1 cellular context compared by ENCODE assay signal in genomic region chr7:75611557-75612178, GRCh38.
A peak's percentile ranks its signal among the peaks of the same experiment; 100 is the strongest.
TF ChIP-seq lines count a peak whose summit lies in the region.

No MANE protein-coding gene starts in this region.

TF ChIP-seq in HepG2, 621 proteins besides CTCF, POLR2A, EP300 and RAD21 (continued from another document and continues in another):
- TF ChIP-seq ZNF687 (CRISPR knock-in tag; IDR thresholded peaks at IDR 0.05) (peak; percentile 96), PLRG1 (conservative IDR thresholded peaks at IDR 0.05) (no peak), CEBPB (IDR thresholded peaks at IDR 0.05; ENCODE audit: borderline replicate concordance, low read depth, low read length) (no peak), PREB (CRISPR knock-in tag; IDR thresholded peaks at IDR 0.05) (no peak), NRL (CRISPR knock-in tag; IDR thresholded peaks at IDR 0.05; ENCODE audit: borderline replicate concordance) (no peak; the same call in 1 of the 2 replicates), ZNF10 (CRISPR knock-in tag; IDR thresholded peaks at IDR 0.05; ENCODE audit: borderline replicate concordance, low read depth) (no peak), ZNF414 (CRISPR knock-in tag; IDR thresholded peaks at IDR 0.05) (no peak), ZNF143 (CRISPR knock-in tag; IDR thresholded peaks at IDR 0.05) (peak; percentile 77), TERF1 (CRISPR knock-in tag; IDR thresholded peaks at IDR 0.05) (no peak), ZNF550 (CRISPR knock-in tag; IDR thresholded peaks at IDR 0.05; ENCODE audit: borderline replicate concordance) (no peak), ZNF337 (CRISPR knock-in tag; IDR thresholded peaks at IDR 0.05; ENCODE audit: borderline replicate concordance, low read depth) (no peak), ZNF768 (CRISPR knock-in tag; IDR thresholded peaks at IDR 0.05) (peak; percentile 91), ZSCAN25 (CRISPR knock-in tag; IDR thresholded peaks at IDR 0.05) (no peak), NR3C1 (CRISPR knock-in tag; IDR thresholded peaks at IDR 0.05) (no peak), ZC3H13 (CRISPR knock-in tag; IDR thresholded peaks at IDR 0.05) (peak; percentile 48; the same call in 1 of the 2 replicates), ZNF501 (CRISPR knock-in tag; IDR thresholded peaks at IDR 0.05) (peak; percentile 70; the same call in 1 of the 2 replicates), PRMT3 (CRISPR knock-in tag; IDR thresholded peaks at IDR 0.05; ENCODE audit: borderline replicate concordance, low read depth) (no peak), ZNF383 (CRISPR knock-in tag; IDR thresholded peaks at IDR 0.05; ENCODE audit: borderline replicate concordance) (peak; percentile 57; the same call in 1 of the 2 replicates), POGK (CRISPR knock-in tag; conservative IDR thresholded peaks at IDR 0.05) (peak; percentile 74), ELF1 (CRISPR knock-in tag; IDR thresholded peaks at IDR 0.05) (peak; percentile 86), ELF4 (CRISPR knock-in tag; IDR thresholded peaks at IDR 0.05; ENCODE audit: borderline replicate concordance) (no peak), ATF1 (CRISPR knock-in tag; IDR thresholded peaks at IDR 0.05) (no peak), MIER2 (CRISPR knock-in tag; IDR thresholded peaks at IDR 0.05) (no peak), ZNF703 (CRISPR knock-in tag; IDR thresholded peaks at IDR 0.05; ENCODE audit: borderline replicate concordance) (no peak), ZFP36L2 (CRISPR knock-in tag; IDR thresholded peaks at IDR 0.05) (no peak), SATB2 (CRISPR knock-in tag; IDR thresholded peaks at IDR 0.05) (no peak), ZNF878 (CRISPR knock-in tag; IDR thresholded peaks at IDR 0.05) (no peak), ZNF468 (CRISPR knock-in tag; IDR thresholded peaks at IDR 0.05) (no peak), ZFP90 (CRISPR knock-in tag; IDR thresholded peaks at IDR 0.05; ENCODE audit: borderline replicate concordance) (0 out of 2 replicates have a peak, but pooled peaks have one; percentile 47), ZNF460 (CRISPR knock-in tag; IDR thresholded peaks at IDR 0.05; ENCODE audit: borderline replicate concordance) (peak; percentile 7; the same call in 1 of the 2 replicates), SOX5 (CRISPR knock-in tag; IDR thresholded peaks at IDR 0.05; ENCODE audit: borderline replicate concordance) (peak; percentile 43; the same call in 1 of the 2 replicates), AHDC1 (CRISPR knock-in tag; IDR thresholded peaks at IDR 0.05; ENCODE audit: borderline replicate concordance) (no peak), STAG1 (CRISPR knock-in tag; IDR thresholded peaks at IDR 0.05) (peak; percentile 40), HNRNPL (IDR thresholded peaks at IDR 0.05; ENCODE audit: low read depth, low read length) (peak; percentile 92), KLF16 (CRISPR knock-in tag; IDR thresholded peaks at IDR 0.05) (peak in 1 of 2 experiments; percentile 40; a peak in 1 of 4 replicates), ZBTB49 (CRISPR knock-in tag; IDR thresholded peaks at IDR 0.05; ENCODE audit: borderline replicate concordance) (no peak), TEAD3 (CRISPR knock-in tag; optimal IDR thresholded peaks at IDR 0.05; ENCODE audit: borderline replicate concordance) (no peak), NR2F2 (IDR thresholded peaks at IDR 0.05; ENCODE audit: borderline replicate concordance, low read depth) (no peak)
